ENCODE assay signal across 18 cellular contexts in the genomic region with DNA sequence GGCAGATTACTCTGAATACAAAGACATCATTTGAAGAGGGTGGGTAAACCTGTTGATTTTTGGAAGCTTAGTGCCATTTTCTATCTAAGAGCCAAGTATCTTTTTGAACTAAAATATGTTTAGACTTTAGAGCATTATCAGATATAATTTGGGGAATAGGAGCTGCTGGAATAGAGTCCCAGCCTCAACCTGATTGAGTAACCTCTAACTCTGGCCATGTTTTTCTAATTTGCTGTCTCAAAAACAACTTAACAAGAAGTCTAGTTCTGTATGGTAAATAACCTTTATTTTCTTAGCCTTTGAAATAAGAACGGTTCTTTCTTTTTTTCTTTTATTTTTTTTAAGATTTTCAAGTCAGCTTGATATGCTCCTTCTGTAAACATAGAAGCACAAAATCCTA.
"Had no signal": no experiment of that assay in that cellular context is flagged by ENCODE, and none has a peak within 500 bp of the region (broad histone marks: within the 10 kb centered on the region; RNA-seq: fewer than 3 reads in every experiment).

No MANE protein-coding gene starts in this region.

- H3K4me2 ChIP-seq: KMS-11 had no signal

- FAIRE-seq: HepG2 had no signal

- H3K27ac ChIP-seq: KMS-11, RWPE1 had no signal

- H3K9ac ChIP-seq: KMS-11 had no signal

- DNase-seq: IMR-90, Kasumi-1, MM.1S, NCI-H1092 treated with DMSO at 0.1 percent for 48 hours, NCI-H1436, NCI-H187, NCI-H2029, NCI-H2171 treated with DMSO at 0.1 percent for 48 hours, NCI-H345, NCI-H446 treated with DMSO at 0.1 percent for 48 hours, NCI-H510A treated with DMSO at 0.1 percent for 48 hours, NCI-H526, NCI-H82, PC-3, SHP77 had no signal
